Comparison of ENCODE assay signal across 1 cellular context in genomic region chr13:111552891-111553637, GRCh38.
TF ChIP-seq lines count a peak whose summit lies in the region.

No MANE protein-coding gene starts in this region.

TF ChIP-seq in K562, 482 proteins besides CTCF, POLR2A, EP300 and RAD21 (continued from another document):
- TF ChIP-seq PRDM10 (IDR thresholded peaks at IDR 0.05; ENCODE audit: partially characterized antibody) (no peak), ADNP (tag; IDR thresholded peaks at IDR 0.05) (no peak), CXXC5 (CRISPR knock-in tag; IDR thresholded peaks at IDR 0.05) (no peak), ZNF561 (CRISPR knock-in tag; conservative IDR thresholded peaks at IDR 0.05) (no peak), RAD51 (IDR thresholded peaks at IDR 0.05; ENCODE audit: borderline replicate concordance, low read depth) (no peak), FOS (IDR thresholded peaks at IDR 0.05; ENCODE audit: extremely low read depth, insufficient read length) (no peak), HDAC2 (IDR thresholded peaks at IDR 0.05) (no peak), MEF2A (IDR thresholded peaks at IDR 0.05; ENCODE audit: control insufficient read depth, low read depth, low read length) (no peak), EP400 (IDR thresholded peaks at IDR 0.05) (no peak), HDAC1 (IDR thresholded peaks at IDR 0.05) (no peak), WHSC1 (IDR thresholded peaks at IDR 0.05; ENCODE audit: low read length) (no peak)
TF ChIP-seq in K562: peak in this region for 0.
